15 cellular contexts compared by ENCODE assay signal in the genomic region with DNA sequence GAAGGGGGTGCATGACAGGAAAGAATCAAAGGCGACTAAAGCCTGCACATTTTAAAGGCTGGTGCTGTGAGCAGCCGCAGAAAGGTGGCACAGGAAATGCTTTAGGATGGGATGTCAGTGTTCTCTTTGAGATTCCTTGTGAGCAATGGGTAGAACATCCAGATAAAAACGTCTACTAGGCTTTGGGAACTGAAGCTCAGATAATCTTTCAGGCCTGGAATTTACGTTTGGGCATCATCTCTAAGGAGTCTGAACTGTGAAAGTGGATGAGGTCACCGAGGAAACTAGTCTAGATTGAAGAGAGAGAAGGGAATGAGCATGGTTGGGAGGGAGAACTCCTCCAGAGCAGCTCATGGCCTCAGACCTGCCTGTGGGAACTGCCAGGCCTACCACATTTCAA.
DNase-seq lines count a peak whose midpoint lies in the region; ATAC-seq and TF ChIP-seq lines count a peak whose summit lies in the region.
"Had no signal": no experiment of that assay in that cellular context is flagged by ENCODE, and none has a peak within 500 bp of the region (broad histone marks: within the 10 kb centered on the region; RNA-seq: fewer than 3 reads in every experiment).

No MANE protein-coding gene starts in this region.

- ATAC-seq in GM18520 (IDR thresholded peaks at IDR 0.05; ENCODE audit: unreplicated experiment) (no peak), left cardiac atrium (no peak)

- no peaks in the 10 kb centered on the region for H3K9me3 Mint-ChIP-seq in activated T-helper 1 cell treated with anti-CD3 and anti-CD28 coated beads, Interleukin-12 subunit alpha, Interleukin-12 subunit beta, Interleukin-2, Interleukin-4 antibody, amounts not matched to agents 30 ng/mL and 10 ng/mL and 1 ng/mL, durations not matched to agents 14 hours and 24 hours and 36 hours
- no peaks in the 10 kb centered on the region for H3K9me3 Mint-ChIP-seq in mesothelial cell of epicardium
- H3K9me3 Mint-ChIP-seq: nephron had no signal

- H3K27ac Mint-ChIP-seq in activated T-helper 1 cell treated with anti-CD3 and anti-CD28 coated beads, Interleukin-12 subunit alpha, Interleukin-12 subunit beta, Interleukin-2, Interleukin-4 antibody, amounts not matched to agents 30 ng/mL and 10 ng/mL and 1 ng/mL, durations not matched to agents 14 hours and 24 hours and 36 hours = peak overlapping the region; percentile 72
- no peak overlapping the region for H3K27ac Mint-ChIP-seq in mesothelial cell of epicardium
- H3K27ac Mint-ChIP-seq: nephron had no signal

- intact Hi-C loops in activated T-helper 1 cell treated with anti-CD3 and anti-CD28 coated beads, Interleukin-12 subunit alpha, Interleukin-12 subunit beta, Interleukin-2, Interleukin-4 antibody, amounts not matched to agents 30 ng/mL and 10 ng/mL and 1 ng/mL, durations not matched to agents 14 hours and 24 hours and 36 hours (cut with micrococcal nuclease) = loop anchor here (5.0 kb wide), 1 partner anchor 417 kb away; no protein-coding TSS in a partner anchor
- intact Hi-C loops in left cardiac atrium (cut with DNase I) = no loop called here

- peaks cover 38% of the 10 kb centered on the region for H3K36me3 Mint-ChIP-seq in activated T-helper 1 cell treated with anti-CD3 and anti-CD28 coated beads, Interleukin-12 subunit alpha, Interleukin-12 subunit beta, Interleukin-2, Interleukin-4 antibody, amounts not matched to agents 30 ng/mL and 10 ng/mL and 1 ng/mL, durations not matched to agents 14 hours and 24 hours and 36 hours (ENCODE audit: low read depth)
- H3K36me3 Mint-ChIP-seq in mesothelial cell of epicardium = no peaks in the 10 kb centered on the region

- peak; percentile 44 for DNase-seq in A172 (ENCODE audit: low spot score)
- peak; percentile 53 for DNase-seq in ELF-1 (ENCODE audit: low read depth, low spot score)
- no peak for DNase-seq in activated T-helper 1 cell treated with anti-CD3 and anti-CD28 coated beads, Interleukin-12 subunit alpha, Interleukin-12 subunit beta, Interleukin-2, Interleukin-4 antibody, amounts not matched to agents 30 ng/mL and 10 ng/mL and 1 ng/mL, durations not matched to agents 14 hours and 24 hours and 36 hours (ENCODE audit: low spot score)
- DNase-seq in hepatic stellate cell (ENCODE audit: low spot score) = peak; percentile 76
- no peak for DNase-seq in T-helper 9 cell
- DNase-seq in mesothelial cell of epicardium (ENCODE audit: low spot score in 2 of 2, unreplicated experiment in 2 of 2) = no peak
- DNase-seq in left cardiac atrium = no peak
- DNase-seq: GOT3; KBM-7; NCI-H2081; NK-92 treated with Interleukin-12 subunit alpha and Interleukin-12 subunit beta, amount 100 ng/mL, for 24 hours; T-helper 1 cell; transverse colon had no signal

- TF ChIP-seq CTCF in mesothelial cell of epicardium (IDR thresholded peaks at IDR 0.05; ENCODE audit: unreplicated experiment) = no peak

- H3K4me1 Mint-ChIP-seq in activated T-helper 1 cell treated with anti-CD3 and anti-CD28 coated beads, Interleukin-12 subunit alpha, Interleukin-12 subunit beta, Interleukin-2, Interleukin-4 antibody, amounts not matched to agents 30 ng/mL and 10 ng/mL and 1 ng/mL, durations not matched to agents 14 hours and 24 hours and 36 hours (ENCODE audit: low read depth) = peaks cover 59% of the 10 kb centered on the region
- H3K4me1 Mint-ChIP-seq in mesothelial cell of epicardium = no peaks in the 10 kb centered on the region

- H3K4me3 Mint-ChIP-seq in activated T-helper 1 cell treated with anti-CD3 and anti-CD28 coated beads, Interleukin-12 subunit alpha, Interleukin-12 subunit beta, Interleukin-2, Interleukin-4 antibody, amounts not matched to agents 30 ng/mL and 10 ng/mL and 1 ng/mL, durations not matched to agents 14 hours and 24 hours and 36 hours = no peak overlapping the region
- H3K4me3 Mint-ChIP-seq in mesothelial cell of epicardium = no peak overlapping the region
- H3K4me3 Mint-ChIP-seq: nephron had no signal

- H3K27me3 Mint-ChIP-seq in activated T-helper 1 cell treated with anti-CD3 and anti-CD28 coated beads, Interleukin-12 subunit alpha, Interleukin-12 subunit beta, Interleukin-2, Interleukin-4 antibody, amounts not matched to agents 30 ng/mL and 10 ng/mL and 1 ng/mL, durations not matched to agents 14 hours and 24 hours and 36 hours (ENCODE audit: insufficient read depth) = no peaks in the 10 kb centered on the region
- peaks cover 11% of the 10 kb centered on the region for H3K27me3 Mint-ChIP-seq in mesothelial cell of epicardium (ENCODE audit: low read depth)

Comparison
In these comparisons a context has a peak if more than half of its experiments do, and no peak if none do; other contexts are left out.
1. DNase-seq: peak in A172 (single experiment), ELF-1 (single experiment) and hepatic stellate cell (single experiment); none in activated T-helper 1 cell treated with anti-CD3 and anti-CD28 coated beads, Interleukin-12 subunit alpha, Interleukin-12 subunit beta, Interleukin-2, Interleukin-4 antibody, amounts not matched to agents 30 ng/mL and 10 ng/mL and 1 ng/mL, durations not matched to agents 14 hours and 24 hours and 36 hours (single experiment), T-helper 9 cell (single experiment), mesothelial cell of epicardium (0 of 2) and left cardiac atrium (single experiment).